Comparison of ENCODE assay signal across 8 cellular contexts in the genomic region with DNA sequence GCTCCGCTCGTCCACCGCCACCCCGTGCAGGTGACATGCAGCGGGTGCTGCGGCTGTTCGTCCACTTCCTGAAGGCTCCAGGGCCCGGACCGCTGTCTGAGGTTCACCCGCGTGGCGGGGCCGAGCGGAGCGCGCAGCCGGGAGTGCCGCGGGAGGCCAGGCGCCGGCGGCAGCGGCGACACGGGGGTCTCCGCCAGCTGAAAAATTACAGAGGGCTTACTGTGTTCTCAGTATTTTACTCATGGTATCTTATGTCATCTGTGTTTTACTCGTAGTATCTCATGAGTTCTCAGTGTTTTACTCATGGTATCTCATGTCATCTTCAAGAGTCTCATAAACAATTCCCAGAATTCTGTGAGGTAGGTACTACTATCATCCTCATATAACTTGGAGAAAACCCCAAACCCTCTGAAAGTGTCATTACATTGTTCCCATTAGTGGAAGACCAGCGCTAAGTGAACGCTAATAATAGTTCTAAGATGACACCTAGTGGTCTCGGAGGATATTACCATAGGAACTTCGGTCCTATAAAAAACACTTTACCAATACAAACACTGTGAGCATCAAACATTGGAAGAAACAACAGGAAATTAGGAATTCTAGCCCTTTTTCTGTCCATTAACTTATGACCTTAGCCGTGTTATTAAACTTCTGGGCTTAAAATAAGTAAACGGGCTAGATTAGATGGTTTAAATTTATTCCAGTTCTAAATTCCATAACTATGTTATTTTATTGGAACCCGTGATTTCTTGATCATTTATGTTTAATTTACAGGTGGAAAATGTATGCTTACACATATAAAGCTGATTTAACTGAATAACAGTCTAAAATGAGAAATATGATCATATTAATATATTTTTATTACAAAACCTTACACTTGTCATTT. TPM values are rescaled to one million over a fixed set of nuclear protein-coding genes. Genes with fewer than 3 reads are reported as not detected.
A peak's percentile ranks its signal among the peaks of the same experiment; 100 is the strongest.
DNase-seq lines count a peak whose midpoint lies in the region; ATAC-seq lines count a peak whose summit lies in the region.

No MANE protein-coding gene starts in this region.

- no peaks in the 10 kb centered on the region for H3K36me3 ChIP-seq in CD4-positive, CD25-positive, alpha-beta regulatory T cell (ENCODE audit: control insufficient read depth, insufficient read depth, low read length)
- no peaks in the 10 kb centered on the region for H3K36me3 ChIP-seq in mucosa of rectum (ENCODE audit: control insufficient read depth in 2 of 2, insufficient read depth in 2 of 2, low read length in 2 of 2)
- H3K36me3 ChIP-seq in thymus (ENCODE audit: control insufficient read depth, insufficient read depth): no peaks in the 10 kb centered on the region

- H3K27ac ChIP-seq in CD4-positive, CD25-positive, alpha-beta regulatory T cell (ENCODE audit: insufficient read depth, low read length, poor library complexity, severe bottlenecking): no peak overlapping the region
- H3K27ac ChIP-seq in mucosa of rectum (ENCODE audit: low read depth in 2 of 2, low read length in 2 of 2) (no peak overlapping the region), thymus (ENCODE audit: low read depth) (no peak overlapping the region)

- H3K4me1 ChIP-seq in CD4-positive, CD25-positive, alpha-beta regulatory T cell (ENCODE audit: control insufficient read depth, insufficient read depth, low read length, poor library complexity, severe bottlenecking): peaks cover 7% of the 10 kb centered on the region
- H3K4me1 ChIP-seq in mucosa of rectum (ENCODE audit: control insufficient read depth in 2 of 2, insufficient read depth in 2 of 2, low read length in 2 of 2): peaks cover 0 to 3% of the 10 kb centered on the region in 2 donors
- H3K4me1 ChIP-seq in thymus (ENCODE audit: control insufficient read depth, insufficient read depth, low read length): peaks cover 6% of the 10 kb centered on the region

- peak; percentile 65 to 77 for ATAC-seq in CD4-positive, CD25-positive, alpha-beta regulatory T cell (ENCODE audit: low read depth in 2 of 2)
- ATAC-seq in GM18909 (IDR thresholded peaks at IDR 0.05; ENCODE audit: poor library complexity, unreplicated experiment) (peak; percentile 84), HG03342 (IDR thresholded peaks at IDR 0.05; ENCODE audit: unreplicated experiment) (peak; percentile 87)

- no peaks in the 10 kb centered on the region for H3K9me3 Mint-ChIP-seq in CD4-positive, CD25-positive, alpha-beta regulatory T cell

- peak overlapping the region; percentile 82 for H3K4me3 ChIP-seq in CD4-positive, CD25-positive, alpha-beta regulatory T cell (ENCODE audit: low read depth, low read length)
- H3K4me3 ChIP-seq in mucosa of rectum (ENCODE audit: low read length in 2 of 2) (peak overlapping the region; percentile 60 to 76), thymus (ENCODE audit: low read length) (peak overlapping the region; percentile 43)

- 5% methylated on average over 34 of the region's 34 CpGs for WGBS in thymus

- H3K4me1 Mint-ChIP-seq in CD4-positive, CD25-positive, alpha-beta regulatory T cell: peaks cover 0 to 6% (median 0%) of the 10 kb centered on the region in 4 donors

- H3K9ac ChIP-seq in mucosa of rectum (ENCODE audit: low read depth in 1 of 2, low read length in 2 of 2): peak overlapping the region; percentile 61 to 68

- peak; percentile 6 to 64 (median 59) for DNase-seq in CD4-positive, CD25-positive, alpha-beta regulatory T cell
- DNase-seq in NCI-H345 (lab: John Stamatoyannopoulos, UW) (peak; percentile 59), epidermal melanocyte (ENCODE audit: insufficient read length, low spot score) (peak; percentile 61)
- DNase-seq in activated CD4-positive, alpha-beta T cell treated with anti-CD3 and anti-CD28 coated beads, Interleukin-2, amount 50 U/mL, for 1 hour: peak; percentile 2

- no peak overlapping the region for H3K27ac Mint-ChIP-seq in CD4-positive, CD25-positive, alpha-beta regulatory T cell

- H3K4me3 Mint-ChIP-seq in CD4-positive, CD25-positive, alpha-beta regulatory T cell: peak overlapping the region; percentile 21 to 87 (median 82)

- no peaks in the 10 kb centered on the region for H3K9me3 ChIP-seq in CD4-positive, CD25-positive, alpha-beta regulatory T cell (ENCODE audit: control insufficient read depth in 2 of 2, low read length in 2 of 2)
- no peaks in the 10 kb centered on the region for H3K9me3 ChIP-seq in mucosa of rectum (ENCODE audit: control insufficient read depth in 2 of 2, low read length in 2 of 2)
- H3K9me3 ChIP-seq in thymus (ENCODE audit: control insufficient read depth): no peaks in the 10 kb centered on the region

- no peaks in the 10 kb centered on the region for H3K27me3 ChIP-seq in CD4-positive, CD25-positive, alpha-beta regulatory T cell (ENCODE audit: control insufficient read depth, insufficient read depth, low read length)
- no peaks in the 10 kb centered on the region for H3K27me3 ChIP-seq in mucosa of rectum (ENCODE audit: control insufficient read depth in 2 of 2, insufficient read depth in 2 of 2, low read length in 2 of 2)
- H3K27me3 ChIP-seq in thymus (ENCODE audit: control insufficient read depth, insufficient read depth): no peaks in the 10 kb centered on the region

- peaks cover 5% of the 10 kb centered on the region for H3K27me3 Mint-ChIP-seq in CD4-positive, CD25-positive, alpha-beta regulatory T cell

- H3K36me3 Mint-ChIP-seq in CD4-positive, CD25-positive, alpha-beta regulatory T cell: no peaks in the 10 kb centered on the region

RNA-seq across cellular contexts. Expression of a gene that starts 32.4 kb away (rescaled TPM):
- not detected for total RNA-seq in CD4-positive, CD25-positive, alpha-beta regulatory T cell
- under 1 TPM in 2 of 4 donors, not detected in 2; 0.13 to 0.59 TPM for polyA plus RNA-seq in CD4-positive, CD25-positive, alpha-beta regulatory T cell
- polyA plus RNA-seq in thymus: 0.64 TPM

Comparison
In these comparisons a context has a peak if more than half of its experiments do, and no peak if none do; other contexts are left out.
1. DNase-seq: peak in every context shown above with its lines; median percentile 61 in epidermal melanocyte; 59 in CD4-positive, CD25-positive, alpha-beta regulatory T cell; 59 in NCI-H345; 2 in activated CD4-positive, alpha-beta T cell treated with anti-CD3 and anti-CD28 coated beads, Interleukin-2, amount 50 U/mL, for 1 hour.